In the genomic region with DNA sequence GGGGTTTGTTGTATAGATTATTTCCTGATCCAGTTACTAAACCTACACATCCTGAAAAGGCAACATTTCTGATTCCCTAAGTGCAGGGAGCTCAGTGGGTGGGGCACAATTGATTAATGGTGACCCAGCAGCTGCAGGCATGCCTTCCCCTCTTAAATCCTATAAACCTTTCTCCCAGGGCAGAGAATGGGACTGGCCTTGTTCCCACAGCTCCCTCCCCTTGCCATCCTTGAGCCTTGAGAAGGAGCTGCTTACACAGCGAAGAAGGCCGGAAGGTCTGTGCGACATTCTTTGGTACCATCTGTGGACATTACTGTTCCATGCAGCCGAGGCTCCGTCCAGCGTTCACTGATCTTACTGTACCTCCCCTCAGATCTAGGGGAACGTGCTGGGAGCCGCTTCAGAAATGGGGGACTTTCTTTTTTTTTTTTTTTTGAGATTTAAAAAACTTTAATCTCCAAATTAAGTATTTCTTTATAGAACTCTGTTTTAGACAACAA, we compare ENCODE assay signal across 25 cellular contexts.
"Had no signal": no experiment of that assay in that cellular context is flagged by ENCODE, and none has a peak within 500 bp of the region (broad histone marks: within the 10 kb centered on the region; RNA-seq: fewer than 3 reads in every experiment).

No MANE protein-coding gene starts in this region.

- H3K27me3 Mint-ChIP-seq: activated naive CD4-positive, alpha-beta T cell treated with anti-CD3 and anti-CD28 coated beads, Interleukin-2, amount 50 U/mL, for 24 hours; dendritic cell treated with granulocyte-macrophage colony-stimulating factor and Interleukin-4, amounts not matched to agents 40 ng/mL and 50 ng/mL, for 4 days; memory B cell; stimulated activated naive CD8-positive, alpha-beta T cell treated with anti-CD3 and anti-CD28 coated beads, Interleukin-15, amount 100 ng/mL, for 72 hours had no signal

- ATAC-seq: heart right ventricle; left cardiac atrium; mucosa of descending colon; right cardiac atrium; stimulated activated naive CD8-positive, alpha-beta T cell treated with anti-CD3 and anti-CD28 coated beads, Interleukin-15, amount 100 ng/mL, for 72 hours; WTC11 had no signal

- H3K27me3 ChIP-seq: brain microvascular endothelial cell, heart right ventricle, tibial nerve had no signal

- H3K4me3 ChIP-seq: heart right ventricle, mucosa of descending colon, tibial nerve had no signal

- H3K9me3 Mint-ChIP-seq: activated naive CD4-positive, alpha-beta T cell treated with anti-CD3 and anti-CD28 coated beads, Interleukin-2, amount 50 U/mL, for 24 hours; activated T-helper 1 cell treated with anti-CD3 and anti-CD28 coated beads, Interleukin-12 subunit alpha, Interleukin-12 subunit beta, Interleukin-2, Interleukin-4 antibody, amounts not matched to agents 30 ng/mL and 10 ng/mL and 1 ng/mL, durations not matched to agents 14 hours and 24 hours and 36 hours; dendritic cell treated with granulocyte-macrophage colony-stimulating factor and Interleukin-4, amounts not matched to agents 40 ng/mL and 50 ng/mL, for 4 days; memory B cell; neural crest cell; stimulated activated naive CD8-positive, alpha-beta T cell treated with anti-CD3 and anti-CD28 coated beads, Interleukin-15, amount 100 ng/mL, for 72 hours; T-helper 2 cell treated with Interferon-gamma antibody and Interleukin-4, amounts not matched to agents 5 μg/mL and 100 μg/mL, for 36 hours; WTC11 had no signal

- H3K9me3 ChIP-seq: heart right ventricle, mucosa of descending colon, tibial nerve had no signal

- H3K4me3 Mint-ChIP-seq: activated naive CD4-positive, alpha-beta T cell treated with anti-CD3 and anti-CD28 coated beads, Interleukin-2, amount 50 U/mL, for 24 hours; activated T-helper 1 cell treated with anti-CD3 and anti-CD28 coated beads, Interleukin-12 subunit alpha, Interleukin-12 subunit beta, Interleukin-2, Interleukin-4 antibody, amounts not matched to agents 30 ng/mL and 10 ng/mL and 1 ng/mL, durations not matched to agents 14 hours and 24 hours and 36 hours; dendritic cell treated with granulocyte-macrophage colony-stimulating factor and Interleukin-4, amounts not matched to agents 40 ng/mL and 50 ng/mL, for 4 days; memory B cell; neural crest cell; stimulated activated naive CD8-positive, alpha-beta T cell treated with anti-CD3 and anti-CD28 coated beads, Interleukin-15, amount 100 ng/mL, for 72 hours; T-helper 2 cell treated with Interferon-gamma antibody and Interleukin-4, amounts not matched to agents 5 μg/mL and 100 μg/mL, for 36 hours; WTC11 had no signal

- H3K27ac ChIP-seq: brain microvascular endothelial cell, tibial nerve had no signal

- H3K27ac Mint-ChIP-seq: activated naive CD4-positive, alpha-beta T cell treated with anti-CD3 and anti-CD28 coated beads, Interleukin-2, amount 50 U/mL, for 24 hours; activated T-helper 1 cell treated with anti-CD3 and anti-CD28 coated beads, Interleukin-12 subunit alpha, Interleukin-12 subunit beta, Interleukin-2, Interleukin-4 antibody, amounts not matched to agents 30 ng/mL and 10 ng/mL and 1 ng/mL, durations not matched to agents 14 hours and 24 hours and 36 hours; memory B cell; progenitor cell of endocrine pancreas; stimulated activated naive CD8-positive, alpha-beta T cell treated with anti-CD3 and anti-CD28 coated beads, Interleukin-15, amount 100 ng/mL, for 72 hours; T-helper 2 cell treated with Interferon-gamma antibody and Interleukin-4, amounts not matched to agents 5 μg/mL and 100 μg/mL, for 36 hours; WTC11 had no signal

- DNase-seq: activated gamma-delta T cell treated with Interleukin-2 at 50 U/mL for 16 hours; anterior cingulate cortex; brain microvascular endothelial cell; caudate nucleus; effector CD4-positive, alpha-beta T cell; heart right ventricle; islet precursor cell; left cardiac atrium; mucosa of descending colon; right cardiac atrium; stimulated activated CD4-positive, alpha-beta T cell treated with anti-CD3 and anti-CD28 coated beads, Interleukin-12 subunit alpha, Interleukin-12 subunit beta, amount 100 ng/mL, for 4 hours; stimulated activated CD4-positive, alpha-beta T cell treated with anti-CD3 and anti-CD28 coated beads, Interleukin-4, amount 100 ng/mL, for 4 hours; stimulated activated naive CD8-positive, alpha-beta T cell treated with anti-CD3 and anti-CD28 coated beads, Interleukin-15, amount 100 ng/mL, for 72 hours had no signal

- FAIRE-seq: endometrium, TTC549, urothelium cell line had no signal
